ENCODE assay signal across 24 cellular contexts in the genomic region with DNA sequence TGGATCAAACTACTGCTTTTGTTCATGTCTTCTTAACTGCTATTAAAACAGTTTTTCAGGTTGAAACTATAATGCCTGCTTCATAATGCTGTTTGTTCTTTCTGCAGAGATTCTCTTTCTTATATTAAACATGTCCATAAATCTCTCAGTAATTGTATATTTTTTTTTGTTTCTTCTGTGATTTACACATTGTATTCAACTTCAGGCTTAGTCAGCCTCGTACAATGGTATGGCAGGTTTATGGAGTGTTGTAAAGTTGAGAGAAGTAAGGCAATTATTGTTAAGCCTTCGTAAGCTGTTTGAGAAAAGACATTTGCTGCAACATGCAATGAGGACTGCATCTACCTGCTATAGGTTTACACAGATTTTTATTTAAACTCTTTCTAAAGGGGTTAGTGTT.
"Had no signal": no experiment of that assay in that cellular context is flagged by ENCODE, and none has a peak within 500 bp of the region (broad histone marks: within the 10 kb centered on the region; RNA-seq: fewer than 3 reads in every experiment).

No MANE protein-coding gene starts in this region.

- H3K4me3 Mint-ChIP-seq: immature natural killer cell, natural killer cell had no signal

- H3K4me1 Mint-ChIP-seq: immature natural killer cell, natural killer cell had no signal

- ATAC-seq: foreskin keratinocyte, gastroesophageal sphincter, heart left ventricle, left colon, left ventricle myocardium superior, lower lobe of right lung, natural killer cell, psoas muscle, right cardiac atrium had no signal

- H3K27ac Mint-ChIP-seq: immature natural killer cell, natural killer cell had no signal

- DNase-seq: dorsolateral prefrontal cortex; effector CD4-positive, alpha-beta T cell; foreskin keratinocyte; heart left ventricle; hippocampal formation; immature natural killer cell; islet precursor cell; kidney glomerular epithelial cell; left colon; left ventricle myocardium superior; lower lobe of right lung; natural killer cell; occipital lobe; ovary; posterior cingulate gyrus; psoas muscle; right cardiac atrium; stimulated activated CD4-positive, alpha-beta T cell treated with anti-CD3 and anti-CD28 coated beads, Interleukin-15, amount 100 ng/mL, for 24 hours; stimulated activated CD4-positive, alpha-beta T cell treated with anti-CD3 and anti-CD28 coated beads, Interleukin-2, amount 100 ng/mL, for 48 hours; stimulated activated naive CD4-positive, alpha-beta T cell; stomach; thyroid gland; trophoblast cell had no signal

- H3K36me3 Mint-ChIP-seq: immature natural killer cell had no signal
